20 cellular contexts compared by ENCODE assay signal in the genomic region with DNA sequence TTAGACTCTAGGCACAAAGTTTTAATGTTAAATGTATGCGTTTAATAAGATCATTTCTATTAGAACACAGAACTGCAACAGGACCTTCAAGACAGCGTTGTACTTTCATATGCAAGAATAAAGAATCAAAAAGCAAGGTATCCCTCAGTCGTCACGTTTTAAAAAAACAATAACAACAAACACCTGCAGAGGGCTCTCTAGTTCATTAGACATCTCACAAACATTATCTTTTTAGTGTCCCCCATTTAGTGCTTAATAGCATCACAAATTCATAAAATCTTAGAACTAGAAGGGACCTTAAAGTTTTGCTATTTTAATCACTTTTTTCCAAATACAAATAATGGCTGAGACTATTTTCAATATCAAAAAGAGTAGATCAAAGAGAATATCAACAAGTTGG.
A peak's percentile ranks its signal among the peaks of the same experiment; 100 is the strongest.
DNase-seq lines count a peak whose midpoint lies in the region; ATAC-seq and TF ChIP-seq lines count a peak whose summit lies in the region.
"Had no signal": no experiment of that assay in that cellular context is flagged by ENCODE, and none has a peak within 500 bp of the region (broad histone marks: within the 10 kb centered on the region; RNA-seq: fewer than 3 reads in every experiment).

No MANE protein-coding gene starts in this region.

- intact Hi-C loops in Calu3 (cut with micrococcal nuclease; ENCODE audit: unreplicated experiment), result loop anchor here (1.0 kb wide), 1 partner anchor 59 kb away; no protein-coding TSS in a partner anchor

- no peak overlapping the region for H3K27ac Mint-ChIP-seq in progenitor cell of endocrine pancreas
- H3K27ac Mint-ChIP-seq in Calu3 (ENCODE audit: unreplicated experiment), result no peak overlapping the region
- H3K27ac Mint-ChIP-seq: activated naive CD8-positive, alpha-beta T cell treated with anti-CD3 and anti-CD28 coated beads, Interleukin-2, amount 10 ng/mL, durations not matched to agents 7 days and 5 days had no signal

- no TSS peak for BruUV-seq in Calu3 (replicated peaks; lab: Mats Ljungman, UMichigan)

- no peaks in the 10 kb centered on the region for H3K36me3 ChIP-seq in WERI-Rb-1
- H3K36me3 ChIP-seq: BE2C, neutrophil, Peyer's patch, spleen, upper lobe of right lung had no signal

- H3K4me3 Mint-ChIP-seq in progenitor cell of endocrine pancreas (ENCODE audit: low read depth) (no peak overlapping the region), Calu3 (ENCODE audit: low read depth, unreplicated experiment) (no peak overlapping the region)
- H3K4me3 Mint-ChIP-seq: activated naive CD8-positive, alpha-beta T cell treated with anti-CD3 and anti-CD28 coated beads, Interleukin-2, amount 10 ng/mL, durations not matched to agents 7 days and 5 days had no signal

- no peaks in the 10 kb centered on the region for H3K9me3 ChIP-seq in WERI-Rb-1 (ENCODE audit: severe bottlenecking)
- H3K9me3 ChIP-seq: BE2C, Caco-2, neutrophil, Peyer's patch, spleen, upper lobe of right lung had no signal

- H3K27ac ChIP-seq in WERI-Rb-1, result no peak overlapping the region
- H3K27ac ChIP-seq: neutrophil, Peyer's patch, spleen, upper lobe of right lung had no signal

- peaks cover 4% of the 10 kb centered on the region for H3K27me3 ChIP-seq in WERI-Rb-1 (ENCODE audit: insufficient read depth, low read depth, severe bottlenecking)
- H3K27me3 ChIP-seq: BE2C, neutrophil, Peyer's patch, spleen, upper lobe of right lung had no signal

- H3K9me3 Mint-ChIP-seq in progenitor cell of endocrine pancreas (ENCODE audit: low read depth), result no peaks in the 10 kb centered on the region
- no peaks in the 10 kb centered on the region for H3K9me3 Mint-ChIP-seq in Calu3 (ENCODE audit: low read depth, unreplicated experiment)
- H3K9me3 Mint-ChIP-seq: activated naive CD8-positive, alpha-beta T cell treated with anti-CD3 and anti-CD28 coated beads, Interleukin-2, amount 10 ng/mL, durations not matched to agents 7 days and 5 days had no signal

- H3K27me3 Mint-ChIP-seq in progenitor cell of endocrine pancreas, result peaks cover 3% of the 10 kb centered on the region
- no peaks in the 10 kb centered on the region for H3K27me3 Mint-ChIP-seq in Calu3 (ENCODE audit: unreplicated experiment)

- H3K36me3 Mint-ChIP-seq in progenitor cell of endocrine pancreas (ENCODE audit: insufficient read depth) (no peaks in the 10 kb centered on the region), Calu3 (ENCODE audit: insufficient read depth, unreplicated experiment) (no peaks in the 10 kb centered on the region)
- H3K36me3 Mint-ChIP-seq: activated naive CD8-positive, alpha-beta T cell treated with anti-CD3 and anti-CD28 coated beads, Interleukin-2, amount 10 ng/mL, durations not matched to agents 7 days and 5 days had no signal

- H3K4me1 Mint-ChIP-seq in progenitor cell of endocrine pancreas (ENCODE audit: low read depth), result no peaks in the 10 kb centered on the region
- no peaks in the 10 kb centered on the region for H3K4me1 Mint-ChIP-seq in Calu3 (ENCODE audit: low read depth, unreplicated experiment)
- H3K4me1 Mint-ChIP-seq: activated naive CD8-positive, alpha-beta T cell treated with anti-CD3 and anti-CD28 coated beads, Interleukin-2, amount 10 ng/mL, durations not matched to agents 7 days and 5 days had no signal

- DNase-seq in LNCaP clone FGC (ENCODE audit: low read depth) (no peak), WERI-Rb-1 (no peak), progenitor cell of endocrine pancreas (ENCODE audit: low spot score, unreplicated experiment) (no peak), kidney glomerular epithelial cell (lab: John Stamatoyannopoulos, UW) (no peak), Calu3 (no peak)
- DNase-seq: activated CD4-positive, alpha-beta T cell treated with anti-CD3 and anti-CD28 coated beads, Interleukin-2, amount 50 U/mL, for 4 hours; activated CD8-positive, alpha-beta memory T cell treated with anti-CD3 and anti-CD28 coated beads, Interleukin-2, amount 50 U/mL, for 48 hours; activated naive CD8-positive, alpha-beta T cell treated with anti-CD3 and anti-CD28 coated beads, Interleukin-2, amount 10 ng/mL, durations not matched to agents 7 days and 5 days; BE2C; Caco-2; glutamatergic neuron; NCI-H2171 treated with DMSO at 0.1 percent for 48 hours; NCI-H748 treated with DMSO at 0.1 percent for 48 hours; Peyer's patch; spleen; T-helper 2 cell; upper lobe of right lung had no signal

- no peak overlapping the region for H3K4me3 ChIP-seq in LNCaP clone FGC (ENCODE audit: low read depth, low read length)
- H3K4me3 ChIP-seq in WERI-Rb-1 (ENCODE audit: low read depth, low read length), result no peak overlapping the region
- H3K4me3 ChIP-seq: Peyer's patch, spleen, upper lobe of right lung had no signal

- ATAC-seq in activated CD4-positive, CD25-positive, alpha-beta regulatory T cell treated with anti-CD3 and anti-CD28 coated beads, Interleukin-2, amount 50 U/mL, for 24 hours, result no peak
- ATAC-seq: upper lobe of right lung had no signal

- 0 out of 2 replicates have a peak, but pooled peaks have one; percentile 9 for TF ChIP-seq CTCF in GM12874 (IDR thresholded peaks at IDR 0.05; ENCODE audit: insufficient read depth, low read depth, low read length)
- peak; percentile 19; the same call in 1 of the 2 replicates for TF ChIP-seq CTCF in LNCaP clone FGC (IDR thresholded peaks at IDR 0.05; ENCODE audit: control insufficient read depth, extremely low read depth, insufficient read depth)
- TF ChIP-seq CTCF in WERI-Rb-1 (IDR thresholded peaks at IDR 0.05; ENCODE audit: low read depth, low read length), result peak; percentile 21; the same call in 1 of the 2 replicates
- TF ChIP-seq CTCF in progenitor cell of endocrine pancreas (IDR thresholded peaks at IDR 0.05; ENCODE audit: unreplicated experiment), result peak; percentile 21
- TF ChIP-seq CTCF in Calu3 (IDR thresholded peaks at IDR 0.05; ENCODE audit: unreplicated experiment), result no peak

- CTCF ChIA-PET in Calu3 (lab: Charles Lee), result no interaction called here
